In the genomic region with DNA sequence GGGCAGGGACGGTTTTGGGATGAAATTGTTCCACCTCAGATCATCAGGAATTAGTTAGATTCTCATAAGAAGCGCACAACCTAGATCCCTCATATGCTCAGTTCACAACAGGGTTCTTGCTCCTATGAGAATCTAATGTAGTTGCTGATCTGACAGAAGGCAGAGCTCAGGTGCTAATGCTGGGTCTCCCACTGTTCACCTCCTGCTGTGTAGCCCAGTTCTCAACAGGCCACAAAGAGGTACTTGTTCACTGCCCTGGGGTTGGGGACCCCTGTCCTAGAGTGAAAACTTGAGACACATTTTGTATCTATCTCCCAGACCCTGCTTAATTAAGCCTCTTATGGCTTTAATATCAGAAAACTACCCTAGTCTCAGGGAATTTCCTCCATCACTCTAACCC, we compare ENCODE assay signal across 9 cellular contexts.
"Had no signal": no experiment of that assay in that cellular context is flagged by ENCODE, and none has a peak within 500 bp of the region (broad histone marks: within the 10 kb centered on the region; RNA-seq: fewer than 3 reads in every experiment).

No MANE protein-coding gene starts in this region.

- H3K36me3 Mint-ChIP-seq: IgD-negative memory B cell had no signal

- H3K36me3 ChIP-seq: HAP-1 had no signal

- H2AFZ ChIP-seq: GM23248 had no signal

- H3K27me3 Mint-ChIP-seq: IgD-negative memory B cell had no signal

- DNase-seq: GM23248, H7, HFFc6, KBM-7 had no signal

- H3K27ac Mint-ChIP-seq: HFFc6, IgD-negative memory B cell had no signal

- ATAC-seq: HCT116, HepG2 had no signal

- H3K4me3 Mint-ChIP-seq: HFFc6, IgD-negative memory B cell had no signal

- H3K27ac ChIP-seq: GM23248, HL-60 had no signal

- H3K4me1 ChIP-seq: HAP-1 had no signal

- H3K4me1 Mint-ChIP-seq: IgD-negative memory B cell had no signal

- H3K4me3 ChIP-seq: GM23248, HAP-1 had no signal
